In genomic region chr9:33170464-33171156, GRCh38 we compare ENCODE assay signal across 8 cellular contexts. TPM values are rescaled to one million over a fixed set of nuclear protein-coding genes. Genes with fewer than 3 reads are reported as not detected.
A peak's percentile ranks its signal among the peaks of the same experiment; 100 is the strongest.
DNase-seq lines count a peak whose midpoint lies in the region; ATAC-seq and TF ChIP-seq lines count a peak whose summit lies in the region.

No MANE protein-coding gene starts in this region.

- WGBS in SK-N-SH (ENCODE audit: low lambda C conversion rate), result 63% methylated on average over 10 of the region's 10 CpGs

- H3K9me3 Mint-ChIP-seq in IgD-negative memory B cell, result no peaks in the 10 kb centered on the region
- no peaks in the 10 kb centered on the region for H3K9me3 Mint-ChIP-seq in dendritic cell treated with granulocyte-macrophage colony-stimulating factor and Interleukin-4, amounts not matched to agents 40 ng/mL and 50 ng/mL, for 4 days
- H3K9me3 Mint-ChIP-seq in neural progenitor cell, result no peaks in the 10 kb centered on the region
- H3K9me3 Mint-ChIP-seq in mesothelial cell of epicardium, result no peaks in the 10 kb centered on the region

- H3K4me3 ChIP-seq in SK-N-SH (ENCODE audit: low read depth in 2 of 2, low read length in 1 of 2) (no peak overlapping the region), neural progenitor cell (no peak overlapping the region)

- H3K4me1 Mint-ChIP-seq in IgD-negative memory B cell, result peaks cover 10 to 17% (median 13%) of the 10 kb centered on the region in 3 donors
- peaks cover 37% of the 10 kb centered on the region for H3K4me1 Mint-ChIP-seq in dendritic cell treated with granulocyte-macrophage colony-stimulating factor and Interleukin-4, amounts not matched to agents 40 ng/mL and 50 ng/mL, for 4 days (ENCODE audit: low read depth)
- peaks cover 20% of the 10 kb centered on the region for H3K4me1 Mint-ChIP-seq in neural progenitor cell
- H3K4me1 Mint-ChIP-seq in mesothelial cell of epicardium, result peaks cover 35% of the 10 kb centered on the region

- no peak overlapping the region for H3K9ac ChIP-seq in SK-N-SH
- no peak overlapping the region for H3K9ac ChIP-seq in neural progenitor cell

- H3F3A ChIP-seq in SK-N-SH (replicated peaks; ENCODE audit: insufficient read depth) (peaks cover 13% of the 10 kb centered on the region), neural progenitor cell (ENCODE audit: low read depth) (peaks cover 14% of the 10 kb centered on the region)

- peaks cover 9 to 20% of the 10 kb centered on the region in 2 experiments; a peak in 2 of 4 replicates for H3K4me1 ChIP-seq in SK-N-SH (ENCODE audit: control insufficient read depth in 1 of 2, insufficient read depth in 2 of 2, low read depth in 1 of 2, low read length in 1 of 2)
- H3K4me1 ChIP-seq in neural progenitor cell, result peaks cover 5% of the 10 kb centered on the region

- ATAC-seq in HG03521 (IDR thresholded peaks at IDR 0.05; ENCODE audit: unreplicated experiment), result no peak
- ATAC-seq in HG03175 (IDR thresholded peaks at IDR 0.05; ENCODE audit: unreplicated experiment), result no peak

- peak overlapping the region in 2 of 3 donors; percentile 9 to 62 for H3K27ac Mint-ChIP-seq in IgD-negative memory B cell
- H3K27ac Mint-ChIP-seq in dendritic cell treated with granulocyte-macrophage colony-stimulating factor and Interleukin-4, amounts not matched to agents 40 ng/mL and 50 ng/mL, for 4 days, result peak overlapping the region; percentile 96
- peak overlapping the region; percentile 4 for H3K27ac Mint-ChIP-seq in neural progenitor cell
- no peak overlapping the region for H3K27ac Mint-ChIP-seq in mesothelial cell of epicardium

- no peaks in the 10 kb centered on the region for H3K9me2 ChIP-seq in SK-N-SH

- H3K27me3 Mint-ChIP-seq in IgD-negative memory B cell, result no peaks in the 10 kb centered on the region
- H3K27me3 Mint-ChIP-seq in dendritic cell treated with granulocyte-macrophage colony-stimulating factor and Interleukin-4, amounts not matched to agents 40 ng/mL and 50 ng/mL, for 4 days, result no peaks in the 10 kb centered on the region
- peaks cover 12% of the 10 kb centered on the region for H3K27me3 Mint-ChIP-seq in neural progenitor cell (ENCODE audit: insufficient read depth, low read depth)
- H3K27me3 Mint-ChIP-seq in mesothelial cell of epicardium (ENCODE audit: low read depth), result no peaks in the 10 kb centered on the region

- no peaks in the 10 kb centered on the region for H3K9me3 ChIP-seq in SK-N-SH
- H3K9me3 ChIP-seq in neural progenitor cell (ENCODE audit: low read depth), result no peaks in the 10 kb centered on the region

- no peaks in the 10 kb centered on the region for H4K20me1 ChIP-seq in SK-N-SH (ENCODE audit: insufficient read depth)
- peaks cover 4% of the 10 kb centered on the region for H4K20me1 ChIP-seq in neural progenitor cell (ENCODE audit: low read depth)

- POLR2A ChIA-PET in SK-N-SH (lab: Yijun Ruan, JAX), result interaction anchor here (0.9 to 1.3 kb wide), 2 partner anchors 119 to 146 kb away, joined by 4 to 5 read pairs; partner anchors contain the start of genes DNAJA1 and NFX1

- H3K4me2 ChIP-seq in SK-N-SH (no peak overlapping the region), neural progenitor cell (no peak overlapping the region)

- no peak overlapping the region for H2AFZ ChIP-seq in SK-N-SH (ENCODE audit: low read depth)
- H2AFZ ChIP-seq in neural progenitor cell (replicated peaks), result no peak overlapping the region

- peaks cover 13% of the 10 kb centered on the region for H3K79me2 ChIP-seq in SK-N-SH (ENCODE audit: insufficient read depth)
- peaks cover under 1% of the 10 kb centered on the region for H3K79me2 ChIP-seq in neural progenitor cell (ENCODE audit: low read depth)

- peak; percentile 89 for DNase-seq in COR-L47 (lab: John Stamatoyannopoulos, UW)
- peak; percentile 64 for DNase-seq in SK-N-SH
- peak; percentile 44 for DNase-seq in neural progenitor cell (ENCODE audit: low spot score)
- no peak for DNase-seq in mesothelial cell of epicardium (ENCODE audit: low spot score in 2 of 2, unreplicated experiment in 2 of 2)

- no peak for TF ChIP-seq EP300 in SK-N-SH (IDR thresholded peaks at IDR 0.05; ENCODE audit: borderline replicate concordance in 1 of 2, low read depth in 1 of 2, low read length in 1 of 2)

- H3K27me3 ChIP-seq in SK-N-SH (ENCODE audit: insufficient read depth) (no peaks in the 10 kb centered on the region), neural progenitor cell (peaks cover 31% of the 10 kb centered on the region)

- peak; percentile 80 for TF ChIP-seq RAD21 in SK-N-SH (IDR thresholded peaks at IDR 0.05; ENCODE audit: low read length)

- H3K27ac ChIP-seq in SK-N-SH (ENCODE audit: low read depth in 2 of 2, low read length in 1 of 2) (no peak overlapping the region), neural progenitor cell (no peak overlapping the region)

- TF ChIP-seq CTCF in SK-N-SH (IDR thresholded peaks at IDR 0.05) (peak; percentile 47), neural progenitor cell (IDR thresholded peaks at IDR 0.05) (peak; percentile 42), mesothelial cell of epicardium (IDR thresholded peaks at IDR 0.05; ENCODE audit: unreplicated experiment) (no peak)

- H3K36me3 ChIP-seq in SK-N-SH (replicated peaks in 1 of 2; ENCODE audit: control insufficient read depth in 1 of 2, insufficient read depth in 2 of 2, low read length in 1 of 2) (no peaks in the 10 kb centered on the region), neural progenitor cell (no peaks in the 10 kb centered on the region)

- H3K4me3 Mint-ChIP-seq in IgD-negative memory B cell, result peak overlapping the region in 1 of 4 donors; percentile 33
- H3K4me3 Mint-ChIP-seq in dendritic cell treated with granulocyte-macrophage colony-stimulating factor and Interleukin-4, amounts not matched to agents 40 ng/mL and 50 ng/mL, for 4 days, result no peak overlapping the region
- no peak overlapping the region for H3K4me3 Mint-ChIP-seq in neural progenitor cell
- H3K4me3 Mint-ChIP-seq in mesothelial cell of epicardium, result no peak overlapping the region

- H3K36me3 Mint-ChIP-seq in IgD-negative memory B cell (no peaks in the 10 kb centered on the region), neural progenitor cell (no peaks in the 10 kb centered on the region), mesothelial cell of epicardium (no peaks in the 10 kb centered on the region)
- peaks cover 17% of the 10 kb centered on the region for H3K36me3 Mint-ChIP-seq in dendritic cell treated with granulocyte-macrophage colony-stimulating factor and Interleukin-4, amounts not matched to agents 40 ng/mL and 50 ng/mL, for 4 days (ENCODE audit: low read depth)

- intact Hi-C loops in dendritic cell treated with granulocyte-macrophage colony-stimulating factor and Interleukin-4, amounts not matched to agents 40 ng/mL and 50 ng/mL, for 4 days (cut with micrococcal nuclease), result no loop called here

- CTCF ChIA-PET in SK-N-SH (lab: Yijun Ruan, JAX), result interaction anchor here (0.6 to 2.8 kb wide), 14 partner anchors 10 to 93 kb away, joined by 3 to 18 read pairs (median 4); no protein-coding TSS in a partner anchor

TF ChIP-seq in SK-N-SH, 30 proteins besides CTCF, POLR2A, EP300 and RAD21 (continues in another document):
- TF ChIP-seq MAX (IDR thresholded peaks at IDR 0.05; ENCODE audit: low read depth), result peak; percentile 75
- no peak for TF ChIP-seq GATA2 (CRISPR knock-in tag; IDR thresholded peaks at IDR 0.05)
- no peak for TF ChIP-seq ZBTB33 (IDR thresholded peaks at IDR 0.05; ENCODE audit: borderline replicate concordance, low read depth)
- TF ChIP-seq POLR2AphosphoS5 (IDR thresholded peaks at IDR 0.05; ENCODE audit: low read depth, low read length), result no peak
- no peak for TF ChIP-seq FOXJ3 (CRISPR knock-in tag; IDR thresholded peaks at IDR 0.05)
- peak; percentile 32; the same call in 1 of the 2 replicates for TF ChIP-seq TCF12 (IDR thresholded peaks at IDR 0.05)
- 0 out of 2 replicates have a peak, but pooled peaks have one; percentile 22 for TF ChIP-seq PBX3 (IDR thresholded peaks at IDR 0.05)
- no peak for TF ChIP-seq CHD2 (IDR thresholded peaks at IDR 0.05; ENCODE audit: low read length, partially characterized antibody)
- peak; percentile 60 for TF ChIP-seq NFIC (IDR thresholded peaks at IDR 0.05; ENCODE audit: borderline replicate concordance)
- TF ChIP-seq SMC3 (IDR thresholded peaks at IDR 0.05; ENCODE audit: low read depth, low read length), result peak; percentile 83
- no peak for TF ChIP-seq TEAD4 (IDR thresholded peaks at IDR 0.05; ENCODE audit: borderline replicate concordance, insufficient read depth)
- no peak for TF ChIP-seq EZH2phosphoT487 (IDR thresholded peaks at IDR 0.05; ENCODE audit: borderline replicate concordance, low read depth)

RNA-seq across cellular contexts. Expression of gene B4GALT1, which starts 3.5 kb away (rescaled TPM):
- 55.1 TPM for polyA plus RNA-seq in IgD-negative memory B cell
- 36.2 and 36.3 TPM in 2 replicates for polyA plus RNA-seq in SK-N-SH (2012; rRNA removed)
- 31.2 and 34.8 TPM in 2 replicates for polyA plus RNA-seq in SK-N-SH (2012; cell fraction: cytosol; rRNA removed)
- 16.2 and 21.7 TPM in 2 replicates for polyA plus RNA-seq in SK-N-SH (2012; cell fraction: nucleus; rRNA removed)
- 7.3 and 7.5 TPM in 2 replicates for total RNA-seq in neural progenitor cell (ENCODE audit: low replicate concordance)
- 78.3 to 81.4 TPM (median 78.9 TPM) in 3 replicates for total RNA-seq in mesothelial cell of epicardium

Comparison
In these comparisons a context has a peak if more than half of its experiments do, and no peak if none do; other contexts are left out.
1. DNase-seq: peak in COR-L47 (single experiment), SK-N-SH (single experiment) and neural progenitor cell (single experiment); none in mesothelial cell of epicardium (0 of 2).